In genomic region chr3:45509038-45509767, GRCh38 we compare ENCODE assay signal across 8 cellular contexts.
DNase-seq lines count a peak whose midpoint lies in the region; ATAC-seq, FAIRE-seq and TF ChIP-seq lines count a peak whose summit lies in the region.

No MANE protein-coding gene starts in this region.

- no peak overlapping the region for H3K27ac ChIP-seq in Karpas-422 (ENCODE audit: low read length)
- no peak overlapping the region for H3K27ac ChIP-seq in neural progenitor cell

- no peak overlapping the region for H3K4me3 Mint-ChIP-seq in neural progenitor cell

- H3K27me3 Mint-ChIP-seq in neural progenitor cell (ENCODE audit: insufficient read depth, low read depth): no peaks in the 10 kb centered on the region

- no peaks in the 10 kb centered on the region for H3K79me2 ChIP-seq in Karpas-422 (ENCODE audit: low read length)
- no peaks in the 10 kb centered on the region for H3K79me2 ChIP-seq in neural progenitor cell (ENCODE audit: low read depth)

- no peak overlapping the region for H2AFZ ChIP-seq in Karpas-422 (ENCODE audit: low read length)
- H2AFZ ChIP-seq in neural progenitor cell (replicated peaks): no peak overlapping the region

- peak; percentile 88 for DNase-seq in Daoy (ENCODE audit: low read depth)
- peak; percentile 29 for DNase-seq in NCI-H128 (lab: John Stamatoyannopoulos, UW; ENCODE audit: unreplicated experiment)
- DNase-seq in cardiac fibroblast (ENCODE audit: low read depth in 2 of 2): peak; percentile 64 to 96
- DNase-seq in non-pigmented ciliary epithelial cell (ENCODE audit: low read depth): peak; percentile 98
- no peak for DNase-seq in Karpas-422
- no peak for DNase-seq in neural progenitor cell (ENCODE audit: low spot score)
- DNase-seq in D721Med (ENCODE audit: insufficient read length, low spot score): no peak

- H3K36me3 Mint-ChIP-seq in neural progenitor cell: peaks cover 1% of the 10 kb centered on the region

- H3K9me3 ChIP-seq in Karpas-422 (ENCODE audit: low read length) (no peaks in the 10 kb centered on the region), neural progenitor cell (ENCODE audit: low read depth) (no peaks in the 10 kb centered on the region)

- no peak overlapping the region for H3K4me3 ChIP-seq in cardiac fibroblast (replicated peaks in 1 of 2; ENCODE audit: low read depth in 2 of 2, low read length in 2 of 2)
- H3K4me3 ChIP-seq in Karpas-422 (ENCODE audit: low read length): no peak overlapping the region
- no peak overlapping the region for H3K4me3 ChIP-seq in neural progenitor cell

- H3K9me2 ChIP-seq in Karpas-422 (replicated peaks; ENCODE audit: insufficient read depth, low read length): no peaks in the 10 kb centered on the region

- H4K20me1 ChIP-seq in Karpas-422 (ENCODE audit: insufficient read depth, low read depth, low read length) (no peaks in the 10 kb centered on the region), neural progenitor cell (ENCODE audit: low read depth) (peaks cover 4% of the 10 kb centered on the region)

- no peak for ATAC-seq in GM18520 (IDR thresholded peaks at IDR 0.05; ENCODE audit: unreplicated experiment)

- H3K9me3 Mint-ChIP-seq in neural progenitor cell: no peaks in the 10 kb centered on the region

- H3K36me3 ChIP-seq in Karpas-422 (ENCODE audit: insufficient read depth, low read length) (peaks cover 3% of the 10 kb centered on the region; the same call in 1 of the 2 replicates), neural progenitor cell (no peaks in the 10 kb centered on the region)

- H3K9ac ChIP-seq in Karpas-422 (ENCODE audit: low read length): no peak overlapping the region
- no peak overlapping the region for H3K9ac ChIP-seq in neural progenitor cell

- no peak for TF ChIP-seq CTCF in cardiac fibroblast (IDR thresholded peaks at IDR 0.05; ENCODE audit: low read depth, low read length)
- TF ChIP-seq CTCF in neural progenitor cell (IDR thresholded peaks at IDR 0.05): no peak
- TF ChIP-seq CTCF in D721Med (IDR thresholded peaks at IDR 0.05; ENCODE audit: insufficient read depth, missing control alignments): no peak

- peaks cover 8% of the 10 kb centered on the region for H3F3A ChIP-seq in neural progenitor cell (ENCODE audit: low read depth)

- H3K4me1 Mint-ChIP-seq in neural progenitor cell: peaks cover 10% of the 10 kb centered on the region

- FAIRE-seq in D721Med (lab: Jason Lieb, UNC): no peak

- H3K4me2 ChIP-seq in Karpas-422 (ENCODE audit: low read depth, low read length, poor library complexity, severe bottlenecking) (no peak overlapping the region), neural progenitor cell (no peak overlapping the region)

- H3K4me1 ChIP-seq in Karpas-422 (ENCODE audit: low read length): no peaks in the 10 kb centered on the region
- H3K4me1 ChIP-seq in neural progenitor cell: peaks cover 8% of the 10 kb centered on the region

- no peak overlapping the region for H3K27ac Mint-ChIP-seq in neural progenitor cell

- H3K27me3 ChIP-seq in Karpas-422 (ENCODE audit: low read length) (no peaks in the 10 kb centered on the region), neural progenitor cell (no peaks in the 10 kb centered on the region)

Comparison
In these comparisons a context has a peak if more than half of its experiments do, and no peak if none do; other contexts are left out.
1. DNase-seq: peak in Daoy (single experiment), NCI-H128 (single experiment), cardiac fibroblast (2 of 2) and non-pigmented ciliary epithelial cell (single experiment); none in Karpas-422 (single experiment), neural progenitor cell (single experiment) and D721Med (single experiment).